ENCODE assay signal across 9 cellular contexts in genomic region chr13:30802501-30802900, GRCh38.
DNase-seq lines count a peak whose midpoint lies in the region; ATAC-seq, FAIRE-seq and TF ChIP-seq lines count a peak whose summit lies in the region.
"Had no signal": no experiment of that assay in that cellular context is flagged by ENCODE, and none has a peak within 500 bp of the region (broad histone marks: within the 10 kb centered on the region; RNA-seq: fewer than 3 reads in every experiment).

No MANE protein-coding gene starts in this region.

- no peak for DNase-seq in activated naive CD8-positive, alpha-beta T cell treated with anti-CD3 and anti-CD28 coated beads, Interleukin-2, amount 10 ng/mL, durations not matched to agents 7 days and 5 days
- DNase-seq in activated naive CD8-positive, alpha-beta T cell treated with anti-CD3 and anti-CD28 coated beads for 36 hours = no peak
- DNase-seq in endothelial cell of umbilical vein (ENCODE audit: low read depth, low spot score) (no peak), stomach (no peak)
- no peak for DNase-seq in activated T-cell treated with anti-CD3 and anti-CD28 coated beads, Interleukin-2, amount 50 U/mL, for 24 hours

- POLR2A ChIA-PET in activated naive CD8-positive, alpha-beta T cell treated with anti-CD3 and anti-CD28 coated beads, Interleukin-2, amount 10 ng/mL, durations not matched to agents 7 days and 5 days (lab: Charles Lee) = no interaction called here
- POLR2A ChIA-PET in endothelial cell of umbilical vein (lab: Charles Lee) = no interaction called here

- no peak for FAIRE-seq in endothelial cell of umbilical vein (lab: Jason Lieb, UNC)

- H3K4me1 ChIP-seq in KMS-11 (ENCODE audit: low read depth, poor library complexity, severe bottlenecking) (no peaks in the 10 kb centered on the region), endothelial cell of umbilical vein (ENCODE audit: control insufficient read depth, extremely low read depth, insufficient read depth, low read length) (peaks cover 31% of the 10 kb centered on the region), stomach (peaks cover 8 to 33% (median 19%) of the 10 kb centered on the region in 4 donors)

- no peak for TF ChIP-seq EP300 in stomach (IDR thresholded peaks at IDR 0.05)

- BruUV-seq in endothelial cell of umbilical vein (replicated peaks; lab: Mats Ljungman, UMichigan) = no TSS peak

- TF ChIP-seq POLR2A in endothelial cell of umbilical vein (IDR thresholded peaks at IDR 0.05; ENCODE audit: low read depth, low read length) (no peak), stomach (IDR thresholded peaks at IDR 0.05) (no peak)

- H3K4me2 ChIP-seq in KMS-11 (no peak overlapping the region; the same call in 1 of the 2 replicates), endothelial cell of umbilical vein (ENCODE audit: insufficient read depth, low read length) (no peak overlapping the region)

- dilution Hi-C loops in endothelial cell of umbilical vein (cut with MboI; ENCODE audit: extremely low pct_ligation_motif_present, low sequenced_read_pairs) = loop anchor here (10.0 kb wide), 1 partner anchor 62 kb away; no protein-coding TSS in a partner anchor

- no peak overlapping the region for H3K27ac ChIP-seq in KMS-11
- no peak overlapping the region for H3K27ac ChIP-seq in endothelial cell of umbilical vein (ENCODE audit: insufficient read depth, low read depth, low read length)
- peak overlapping the region in 2 of 5 donors; percentile 44 to 71 for H3K27ac ChIP-seq in stomach

- no peaks in the 10 kb centered on the region for H3K36me3 Mint-ChIP-seq in activated naive CD8-positive, alpha-beta T cell treated with anti-CD3 and anti-CD28 coated beads, Interleukin-2, amount 10 ng/mL, durations not matched to agents 7 days and 5 days
- H3K36me3 Mint-ChIP-seq in activated naive CD8-positive, alpha-beta T cell treated with anti-CD3 and anti-CD28 coated beads for 36 hours = no peaks in the 10 kb centered on the region
- H3K36me3 Mint-ChIP-seq in activated T-cell treated with anti-CD3 and anti-CD28 coated beads, Interleukin-2, amount 50 U/mL, for 24 hours (ENCODE audit: low read depth) = no peaks in the 10 kb centered on the region

- H3K27me3 Mint-ChIP-seq in activated naive CD8-positive, alpha-beta T cell treated with anti-CD3 and anti-CD28 coated beads, Interleukin-2, amount 10 ng/mL, durations not matched to agents 7 days and 5 days = no peaks in the 10 kb centered on the region
- peaks cover 4% of the 10 kb centered on the region for H3K27me3 Mint-ChIP-seq in activated naive CD8-positive, alpha-beta T cell treated with anti-CD3 and anti-CD28 coated beads for 36 hours
- no peaks in the 10 kb centered on the region for H3K27me3 Mint-ChIP-seq in activated T-cell treated with anti-CD3 and anti-CD28 coated beads, Interleukin-2, amount 50 U/mL, for 24 hours

- H4K20me1 ChIP-seq in KMS-11 (ENCODE audit: insufficient read depth) (no peaks in the 10 kb centered on the region), endothelial cell of umbilical vein (replicated peaks; ENCODE audit: control insufficient read depth, extremely low read depth, insufficient read depth, low read length) (no peaks in the 10 kb centered on the region)

- H3K27ac Mint-ChIP-seq in activated naive CD8-positive, alpha-beta T cell treated with anti-CD3 and anti-CD28 coated beads, Interleukin-2, amount 10 ng/mL, durations not matched to agents 7 days and 5 days = no peak overlapping the region
- no peak overlapping the region for H3K27ac Mint-ChIP-seq in activated naive CD8-positive, alpha-beta T cell treated with anti-CD3 and anti-CD28 coated beads for 36 hours
- no peak overlapping the region for H3K27ac Mint-ChIP-seq in activated T-cell treated with anti-CD3 and anti-CD28 coated beads, Interleukin-2, amount 50 U/mL, for 24 hours

- intact Hi-C loops in endothelial cell of umbilical vein (cut with micrococcal nuclease) = loop anchor here (1.0 to 5.0 kb wide), 3 partner anchors 394 to 670 kb away; no protein-coding TSS in a partner anchor
- intact Hi-C loops in stomach (cut with DNase I; ENCODE audit: low total_unique reads) = loop anchor here (10.0 kb wide), 1 partner anchor 658 kb away; no protein-coding TSS in a partner anchor

- H3K9me3 ChIP-seq in endothelial cell of umbilical vein (replicated peaks; ENCODE audit: control insufficient read depth, insufficient read depth, low read length) (no peaks in the 10 kb centered on the region), stomach (no peaks in the 10 kb centered on the region)

- H3K9me1 ChIP-seq in endothelial cell of umbilical vein (replicated peaks; ENCODE audit: control insufficient read depth, extremely low read depth, insufficient read depth, low read length) = no peaks in the 10 kb centered on the region

- no peaks in the 10 kb centered on the region for H3K9me3 Mint-ChIP-seq in activated naive CD8-positive, alpha-beta T cell treated with anti-CD3 and anti-CD28 coated beads, Interleukin-2, amount 10 ng/mL, durations not matched to agents 7 days and 5 days
- H3K9me3 Mint-ChIP-seq in activated naive CD8-positive, alpha-beta T cell treated with anti-CD3 and anti-CD28 coated beads for 36 hours = no peaks in the 10 kb centered on the region
- no peaks in the 10 kb centered on the region for H3K9me3 Mint-ChIP-seq in activated T-cell treated with anti-CD3 and anti-CD28 coated beads, Interleukin-2, amount 50 U/mL, for 24 hours
- H3K9me3 Mint-ChIP-seq: neural crest cell had no signal

- H3K4me3 Mint-ChIP-seq in activated naive CD8-positive, alpha-beta T cell treated with anti-CD3 and anti-CD28 coated beads, Interleukin-2, amount 10 ng/mL, durations not matched to agents 7 days and 5 days = peak overlapping the region; percentile 65
- no peak overlapping the region for H3K4me3 Mint-ChIP-seq in activated naive CD8-positive, alpha-beta T cell treated with anti-CD3 and anti-CD28 coated beads for 36 hours
- H3K4me3 Mint-ChIP-seq in activated T-cell treated with anti-CD3 and anti-CD28 coated beads, Interleukin-2, amount 50 U/mL, for 24 hours = no peak overlapping the region
- H3K4me3 Mint-ChIP-seq: neural crest cell had no signal

- H3K9ac ChIP-seq in KMS-11 (no peak overlapping the region), endothelial cell of umbilical vein (replicated peaks; ENCODE audit: extremely low read depth, insufficient read depth, low read length) (no peak overlapping the region)

- no peak for ATAC-seq in activated naive CD8-positive, alpha-beta T cell treated with anti-CD3 and anti-CD28 coated beads, Interleukin-2, amount 10 ng/mL, durations not matched to agents 7 days and 5 days (ENCODE audit: low read depth)
- no peak for ATAC-seq in GM18519 (IDR thresholded peaks at IDR 0.05; ENCODE audit: low FRiP score, unreplicated experiment)
- no peak for ATAC-seq in HG03469 (IDR thresholded peaks at IDR 0.05; ENCODE audit: unreplicated experiment)

- H3K36me3 ChIP-seq in KMS-11 (ENCODE audit: insufficient read depth) = no peaks in the 10 kb centered on the region
- no peaks in the 10 kb centered on the region for H3K36me3 ChIP-seq in endothelial cell of umbilical vein (ENCODE audit: control insufficient read depth in 2 of 2, extremely low read depth in 1 of 2, insufficient read depth in 2 of 2, low read length in 2 of 2)
- H3K36me3 ChIP-seq in stomach = no peaks in the 10 kb centered on the region

- H3K4me3 ChIP-seq in KMS-11 (IDR thresholded peaks at IDR 0.05; ENCODE audit: insufficient read depth, low read depth, low read length) = no peak overlapping the region
- H3K4me3 ChIP-seq in endothelial cell of umbilical vein (replicated peaks in 1 of 3; ENCODE audit: insufficient read depth in 1 of 3, low read depth in 1 of 3, low read length in 3 of 3) = no peak overlapping the region
- peak overlapping the region in 3 of 4 donors; percentile 35 to 41 (median 39) for H3K4me3 ChIP-seq in stomach

- H3K79me2 ChIP-seq in KMS-11 (ENCODE audit: insufficient read depth, low read depth) = no peaks in the 10 kb centered on the region
- no peaks in the 10 kb centered on the region for H3K79me2 ChIP-seq in endothelial cell of umbilical vein (ENCODE audit: control insufficient read depth, insufficient read depth, low read length)

- H2AFZ ChIP-seq in KMS-11 (ENCODE audit: low read depth) = peak overlapping the region; percentile 18; the same call in 1 of the 2 replicates
- peak overlapping the region; percentile 69 for H2AFZ ChIP-seq in endothelial cell of umbilical vein (ENCODE audit: low read depth, low read length)

- WGBS in stomach, 5 donors = 58 to 80% (median 73%) methylated on average over 5 of the region's 5 CpGs

- CTCF ChIA-PET in endothelial cell of umbilical vein (lab: Charles Lee) = interaction anchor here (1.2 to 4.1 kb wide), 7 partner anchors 7 to 670 kb away, joined by 3 to 32 read pairs (median 11); no protein-coding TSS in a partner anchor

- peaks cover 12% of the 10 kb centered on the region for H3K4me1 Mint-ChIP-seq in activated naive CD8-positive, alpha-beta T cell treated with anti-CD3 and anti-CD28 coated beads, Interleukin-2, amount 10 ng/mL, durations not matched to agents 7 days and 5 days
- H3K4me1 Mint-ChIP-seq in activated naive CD8-positive, alpha-beta T cell treated with anti-CD3 and anti-CD28 coated beads for 36 hours = peaks cover 9% of the 10 kb centered on the region
- H3K4me1 Mint-ChIP-seq in activated T-cell treated with anti-CD3 and anti-CD28 coated beads, Interleukin-2, amount 50 U/mL, for 24 hours (ENCODE audit: low read depth) = peaks cover 16% of the 10 kb centered on the region

- H3K27me3 ChIP-seq in KMS-11 (ENCODE audit: insufficient read depth, low read depth) (no peaks in the 10 kb centered on the region), endothelial cell of umbilical vein (ENCODE audit: control insufficient read depth in 2 of 2, insufficient read depth in 2 of 2, low read length in 2 of 2) (no peaks in the 10 kb centered on the region), stomach (no peaks in the 10 kb centered on the region)

- TF ChIP-seq CTCF in KMS-11 (conservative IDR thresholded peaks at IDR 0.05; ENCODE audit: low read depth, low read length) (no peak), endothelial cell of umbilical vein (IDR thresholded peaks at IDR 0.05; ENCODE audit: extremely low read depth in 1 of 2, insufficient read depth in 1 of 2, low read depth in 1 of 2, low read length in 2 of 2) (no peak), stomach (IDR thresholded peaks at IDR 0.05) (no peak)

TF ChIP-seq in endothelial cell of umbilical vein, 7 proteins besides CTCF, POLR2A, EP300 and RAD21:
- TF ChIP-seq POLR2AphosphoS5 (IDR thresholded peaks at IDR 0.05; ENCODE audit: insufficient read depth, low read depth, low read length) = no peak
- TF ChIP-seq GATA2 (IDR thresholded peaks at IDR 0.05; ENCODE audit: insufficient read depth, insufficient read length, low read depth, low read length) = no peak
- TF ChIP-seq MAX (IDR thresholded peaks at IDR 0.05; ENCODE audit: insufficient read depth, insufficient read length) = no peak
- TF ChIP-seq EZH2 (IDR thresholded peaks at IDR 0.05; ENCODE audit: borderline replicate concordance, low read depth, low read length, severe bottlenecking) = no peak
- TF ChIP-seq JUN (IDR thresholded peaks at IDR 0.05; ENCODE audit: borderline replicate concordance, insufficient read depth, insufficient read length, low read depth) = no peak

Comparison
In these comparisons a context has a peak if more than half of its experiments do, and no peak if none do; other contexts are left out.
1. H3K4me3 ChIP-seq: peak in stomach (3 of 4); none in KMS-11 (single experiment) and endothelial cell of umbilical vein (0 of 3).